Comparison of ENCODE assay signal across 12 cellular contexts in genomic region chr6:15615837-15616236, GRCh38. TPM values are rescaled to one million over a fixed set of nuclear protein-coding genes. Genes with fewer than 3 reads are reported as not detected.
DNase-seq lines count a peak whose midpoint lies in the region; ATAC-seq and TF ChIP-seq lines count a peak whose summit lies in the region.
"Had no signal": no experiment of that assay in that cellular context is flagged by ENCODE, and none has a peak within 500 bp of the region (broad histone marks: within the 10 kb centered on the region; RNA-seq: fewer than 3 reads in every experiment).

No MANE protein-coding gene starts in this region.

- no peak overlapping the region for H2BK5ac ChIP-seq in IMR-90 (ENCODE audit: low read depth, low read length, poor library complexity, severe bottlenecking)

- BruUV-seq in A673 (replicated peaks; lab: Mats Ljungman, UMichigan) = no TSS peak
- BruUV-seq in IMR-90 (replicated peaks; lab: Mats Ljungman, UMichigan) = no TSS peak

- no peaks in the 10 kb centered on the region for H3K27me3 ChIP-seq in A673 (replicated peaks; ENCODE audit: insufficient read depth, low read depth, low read length, poor library complexity)
- H3K27me3 ChIP-seq in IMR-90 (ENCODE audit: control insufficient read depth, insufficient read depth, low read length) = no peaks in the 10 kb centered on the region
- H3K27me3 ChIP-seq in iPS-20b (ENCODE audit: insufficient read depth, low read length) = no peaks in the 10 kb centered on the region

- no peak overlapping the region for H3K56ac ChIP-seq in IMR-90 (ENCODE audit: extremely low read depth, insufficient read depth, low read length)

- H2AFZ ChIP-seq in IMR-90 (replicated peaks; ENCODE audit: low read length, poor library complexity) = no peak overlapping the region

- H3K23ac ChIP-seq in IMR-90 (ENCODE audit: low read depth, low read length) = no peak overlapping the region

- H4K8ac ChIP-seq in IMR-90 (ENCODE audit: low read depth in 2 of 2, low read length in 2 of 2) = no peak overlapping the region

- DNase-seq in A673 (ENCODE audit: low spot score) (no peak), IMR-90 (peak; percentile 40), SIG-M5 (lab: John Stamatoyannopoulos, UW) (no peak), COR-L47 (lab: John Stamatoyannopoulos, UW) (no peak)
- DNase-seq in activated naive CD4-positive, alpha-beta T cell treated with Interleukin-2 at 50 U/mL for 16 hours = no peak
- no peak for DNase-seq in activated naive CD4-positive, alpha-beta T cell treated with anti-CD3 and anti-CD28 coated beads, Interleukin-2, amount 50 U/mL, for 16 hours
- DNase-seq: activated T-cell treated with anti-CD3 and anti-CD28 coated beads, Interleukin-2, amount 50 U/mL, for 4 hours had no signal

- dilution Hi-C loops in IMR-90 (cut with HindIII; ENCODE audit: low sequenced_read_pairs, unreplicated experiment) = no loop called here

- no peak overlapping the region for H2AK9ac ChIP-seq in IMR-90 (replicated peaks; ENCODE audit: low read depth, low read length, poor library complexity)

- H4K20me1 ChIP-seq in IMR-90 (ENCODE audit: insufficient read depth, low read length) = no peaks in the 10 kb centered on the region

- H3K4me3 ChIP-seq in A673 (ENCODE audit: low read depth, low read length, poor library complexity, severe bottlenecking) (no peak overlapping the region), IMR-90 (ENCODE audit: insufficient read depth, low read depth, low read length) (no peak overlapping the region), iPS-20b (ENCODE audit: low read length) (no peak overlapping the region)
- H3K4me3 ChIP-seq: coronary artery had no signal

- H3K9ac ChIP-seq in IMR-90 (ENCODE audit: low read depth, low read length) = no peak overlapping the region
- peak overlapping the region; percentile 16; the same call in 1 of the 2 replicates for H3K9ac ChIP-seq in iPS-20b (ENCODE audit: low read depth, low read length)

- peak overlapping the region; percentile 36; the same call in 1 of the 2 replicates for H3K4ac ChIP-seq in IMR-90 (ENCODE audit: low read depth, low read length)

- WGBS in IMR-90 (ENCODE audit: extremely low coverage in 2 of 2, insufficient read length in 1 of 2), 2 experiments = no CpG with 5 or more reads among the region's 1 CpG

- POLR2A ChIA-PET in A673 (lab: Charles Lee; ENCODE audit: low non-redundant PET) (no interaction called here), IMR-90 (lab: Charles Lee; ENCODE audit: unreplicated experiment) (no interaction called here)

- in situ Hi-C loops in IMR-90 (cut with MboI; ENCODE audit: low sequenced_read_pairs) = loop anchor here (25.0 kb wide), 2 partner anchors 354 to 1404 kb away; no protein-coding TSS in a partner anchor

- TF ChIP-seq POLR2A in IMR-90 (IDR thresholded peaks at IDR 0.05; ENCODE audit: low read depth, low read length) = no peak

- CTCF ChIA-PET in A673 (lab: Charles Lee) (no interaction called here), IMR-90 (lab: Yijun Ruan, JAX) (interaction anchor here (0.6 kb wide), 1 partner anchor 975 kb away, joined by 3 read pairs; no protein-coding TSS in a partner anchor)

- H3K79me1 ChIP-seq in IMR-90 (ENCODE audit: low read depth in 1 of 2, low read length in 2 of 2) = peaks cover 0 to 5% of the 10 kb centered on the region in 2 experiments; a peak in 2 of 4 replicates

- H2AK5ac ChIP-seq in IMR-90 (ENCODE audit: low read depth, low read length) = no peak overlapping the region

- no peak overlapping the region for H2BK20ac ChIP-seq in IMR-90 (ENCODE audit: low read depth, low read length)

- H4K5ac ChIP-seq in IMR-90 (ENCODE audit: low read depth, low read length) = no peak overlapping the region

- no peak overlapping the region for H3K4me2 ChIP-seq in IMR-90 (ENCODE audit: low read depth, low read length)

- intact Hi-C loops in A673 (cut with micrococcal nuclease; ENCODE audit: unreplicated experiment) = no loop called here
- intact Hi-C loops in IMR-90 (cut with micrococcal nuclease) = no loop called here

- no peak overlapping the region for H2BK120ac ChIP-seq in IMR-90 (ENCODE audit: low read depth, low read length)

- no peaks in the 10 kb centered on the region; the same call in 1 of the 2 replicates for H3K9me1 ChIP-seq in IMR-90 (ENCODE audit: insufficient read depth, low read length)

- ATAC-seq in GM18867 (IDR thresholded peaks at IDR 0.05; ENCODE audit: unreplicated experiment) (peak; percentile 54), IMR-90 (ENCODE audit: low read depth) (peak; percentile 73)
- ATAC-seq: activated T-cell treated with anti-CD3 and anti-CD28 coated beads, Interleukin-2, amount 50 U/mL, for 4 hours; HCT116 had no signal

- peaks cover 16% of the 10 kb centered on the region for H3K36me3 ChIP-seq in A673 (ENCODE audit: insufficient read depth, low read length, poor library complexity, severe bottlenecking)
- peaks cover 6% of the 10 kb centered on the region; the same call in 1 of the 2 replicates for H3K36me3 ChIP-seq in IMR-90 (ENCODE audit: control insufficient read depth, insufficient read depth, low read length)
- H3K36me3 ChIP-seq in iPS-20b (ENCODE audit: insufficient read depth, low read depth, low read length) = peaks cover 17% of the 10 kb centered on the region

- H3K9me3 ChIP-seq in A673 (ENCODE audit: low read depth, low read length, poor library complexity, severe bottlenecking) (no peaks in the 10 kb centered on the region), IMR-90 (ENCODE audit: control insufficient read depth, insufficient read depth, low read length) (no peaks in the 10 kb centered on the region; the same call in 1 of the 2 replicates), iPS-20b (ENCODE audit: insufficient read depth, low read depth, low read length) (peaks cover 5% of the 10 kb centered on the region; the same call in 1 of the 2 replicates)

- H4K91ac ChIP-seq in IMR-90 (ENCODE audit: insufficient read depth, low read depth, low read length) = no peak overlapping the region

- H2BK15ac ChIP-seq in IMR-90 (ENCODE audit: low read depth, low read length) = no peak overlapping the region

- H3K4me1 ChIP-seq in A673 (ENCODE audit: insufficient read depth, low read length, poor library complexity, severe bottlenecking) = peaks cover 33% of the 10 kb centered on the region
- peaks cover 2% of the 10 kb centered on the region; the same call in 1 of the 2 replicates for H3K4me1 ChIP-seq in IMR-90 (ENCODE audit: control insufficient read depth, insufficient read depth, low read length)
- H3K4me1 ChIP-seq in iPS-20b (ENCODE audit: insufficient read depth, low read length) = peaks cover 9% of the 10 kb centered on the region; the same call in 1 of the 2 replicates

- H3K18ac ChIP-seq in IMR-90 (ENCODE audit: low read depth, low read length) = no peak overlapping the region

- no peak for TF ChIP-seq RAD21 in IMR-90 (IDR thresholded peaks at IDR 0.05; ENCODE audit: low read length)

- H3K27ac ChIP-seq in A673 (ENCODE audit: low read depth, low read length, poor library complexity, severe bottlenecking) = peak overlapping the region; percentile 21
- H3K27ac ChIP-seq in IMR-90 (ENCODE audit: insufficient read depth, low read length) = no peak overlapping the region
- no peak overlapping the region for H3K27ac ChIP-seq in iPS-20b (ENCODE audit: low read length)
- H3K27ac ChIP-seq: C4-2B, coronary artery had no signal

- TF ChIP-seq CTCF in A673 (conservative IDR thresholded peaks at IDR 0.05; ENCODE audit: low read depth, low read length) (no peak), IMR-90 (conservative IDR thresholded peaks at IDR 0.05; ENCODE audit: low read depth, low read length) (no peak)

- H3K14ac ChIP-seq in IMR-90 (replicated peaks; ENCODE audit: low read depth, low read length) = 0 out of 2 replicates have a peak overlapping the region, but pooled peaks have one; percentile 38

TF ChIP-seq in IMR-90, 13 proteins besides CTCF, POLR2A, EP300 and RAD21:
- peak; percentile 12; the same call in 1 of the 2 replicates for TF ChIP-seq USF2 (IDR thresholded peaks at IDR 0.05; ENCODE audit: low read depth, low read length)
- TF ChIP-seq RCOR1 (IDR thresholded peaks at IDR 0.05; ENCODE audit: insufficient replicate concordance, low read length) = no peak
- TF ChIP-seq MAFK (IDR thresholded peaks at IDR 0.05; ENCODE audit: low read depth, low read length) = no peak
- no peak for TF ChIP-seq MAZ (IDR thresholded peaks at IDR 0.05; ENCODE audit: borderline replicate concordance, low read depth, low read length)

RNA-seq across cellular contexts. Expression of gene DTNBP1, which starts 47.0 kb away (rescaled TPM):
- total RNA-seq in A673 (2021) (25.7 and 28.2 TPM in 2 replicates), IMR-90 (2012; rRNA removed) (4.7 and 4.8 TPM in 2 replicates)
- polyA plus RNA-seq in IMR-90 (2012; rRNA removed) = 15.8 and 18.7 TPM in 2 replicates
- 12.7 and 16.6 TPM in 2 replicates for polyA plus RNA-seq in IMR-90 (2012; cell fraction: cytosol; rRNA removed)
- polyA plus RNA-seq in IMR-90 (2012; cell fraction: nucleus; rRNA removed; ENCODE audit: low replicate concordance) = 7.9 and 10.7 TPM in 2 replicates
